ENCODE assay signal across 12 cellular contexts in genomic region chr5:160363661-160364060, GRCh38. TPM values are rescaled to one million over a fixed set of nuclear protein-coding genes. Genes with fewer than 3 reads are reported as not detected.
DNase-seq lines count a peak whose midpoint lies in the region; ATAC-seq and TF ChIP-seq lines count a peak whose summit lies in the region.
"Had no signal": no experiment of that assay in that cellular context is flagged by ENCODE, and none has a peak within 500 bp of the region (broad histone marks: within the 10 kb centered on the region; RNA-seq: fewer than 3 reads in every experiment).

No MANE protein-coding gene starts in this region.

- H3K27ac ChIP-seq in SK-N-MC (peak overlapping the region; percentile 91), fibroblast of lung (ENCODE audit: insufficient read depth, low read length) (no peak overlapping the region), neuronal stem cell (replicated peaks; ENCODE audit: low read length) (no peak overlapping the region), transverse colon (peak overlapping the region; percentile 7 to 57 (median 48)), psoas muscle (no peak overlapping the region)

- H2AK5ac ChIP-seq in neuronal stem cell (ENCODE audit: low read depth, low read length): no peak overlapping the region

- no peak overlapping the region for H2BK15ac ChIP-seq in neuronal stem cell (ENCODE audit: low read length)

- DNase-seq in SK-N-MC (ENCODE audit: low read depth, low spot score) (no peak), fibroblast of lung (ENCODE audit: low read depth in 2 of 2) (no peak), neuronal stem cell (ENCODE audit: low spot score) (peak; percentile 14), transverse colon (no peak), globus pallidus (ENCODE audit: low spot score) (no peak), psoas muscle (no peak)
- DNase-seq: activated CD4-positive, alpha-beta T cell treated with anti-CD3 and anti-CD28 coated beads, Interleukin-2, amount 50 U/mL, for 48 hours; adrenal gland; NCI-H1930; SIG-M5 had no signal

- no peak overlapping the region for H2BK120ac ChIP-seq in neuronal stem cell (ENCODE audit: low read depth, low read length)

- H2AFZ ChIP-seq in fibroblast of lung (ENCODE audit: low read length) (peak overlapping the region; percentile 2), neuronal stem cell (ENCODE audit: low read length) (peak overlapping the region; percentile 66)

- H3K36me3 ChIP-seq in SK-N-MC (ENCODE audit: insufficient read depth, low read length): no peaks in the 10 kb centered on the region
- H3K36me3 ChIP-seq in fibroblast of lung (ENCODE audit: control insufficient read depth, insufficient read depth, low read length): no peaks in the 10 kb centered on the region
- no peaks in the 10 kb centered on the region for H3K36me3 ChIP-seq in neuronal stem cell (replicated peaks in 1 of 2; ENCODE audit: control insufficient read depth in 2 of 2, insufficient read depth in 2 of 2, low read length in 2 of 2)
- no peaks in the 10 kb centered on the region for H3K36me3 ChIP-seq in transverse colon
- H3K36me3 ChIP-seq in psoas muscle (ENCODE audit: insufficient read depth in 1 of 2, low read depth in 1 of 2): no peaks in the 10 kb centered on the region
- H3K36me3 ChIP-seq: adrenal gland had no signal

- no peaks in the 10 kb centered on the region for H3K9me3 ChIP-seq in SK-N-MC (ENCODE audit: low read depth, low read length)
- H3K9me3 ChIP-seq in fibroblast of lung (ENCODE audit: control insufficient read depth, insufficient read depth, low read depth, low read length): no peaks in the 10 kb centered on the region
- no peaks in the 10 kb centered on the region for H3K9me3 ChIP-seq in neuronal stem cell (replicated peaks in 1 of 2; ENCODE audit: control insufficient read depth in 2 of 2, insufficient read depth in 1 of 2, low read depth in 1 of 2, low read length in 2 of 2)
- H3K9me3 ChIP-seq in transverse colon: no peaks in the 10 kb centered on the region
- H3K9me3 ChIP-seq in psoas muscle: no peaks in the 10 kb centered on the region
- H3K9me3 ChIP-seq: adrenal gland had no signal

- H3K4me1 ChIP-seq in fibroblast of lung (ENCODE audit: control insufficient read depth, extremely low read depth, insufficient read depth, low read length) (no peaks in the 10 kb centered on the region), neuronal stem cell (ENCODE audit: control insufficient read depth in 2 of 2, insufficient read depth in 1 of 2, low read depth in 1 of 2, low read length in 2 of 2) (peaks cover 7 to 11% of the 10 kb centered on the region in 2 donors), transverse colon (peaks cover 5 to 32% (median 12%) of the 10 kb centered on the region in 4 donors), psoas muscle (no peaks in the 10 kb centered on the region)

- H4K8ac ChIP-seq in neuronal stem cell (ENCODE audit: low read depth, low read length): no peak overlapping the region

- no peak for TF ChIP-seq EP300 in transverse colon (IDR thresholded peaks at IDR 0.05; ENCODE audit: low read depth)

- peak overlapping the region; percentile 76 for H3K9ac ChIP-seq in SK-N-MC (ENCODE audit: insufficient read length)
- no peak overlapping the region for H3K9ac ChIP-seq in fibroblast of lung (ENCODE audit: insufficient read depth, low read length)
- no peak overlapping the region for H3K9ac ChIP-seq in neuronal stem cell (ENCODE audit: low read depth, low read length, poor library complexity)

- H3K18ac ChIP-seq in neuronal stem cell (ENCODE audit: low read length): peak overlapping the region; percentile 73

- intact Hi-C loops in transverse colon (cut with DNase I; ENCODE audit: low total_unique reads) (no loop called here), psoas muscle (cut with DNase I) (no loop called here)

- TF ChIP-seq CTCF in fibroblast of lung (conservative IDR thresholded peaks at IDR 0.05 in 1 of 2, IDR thresholded peaks at IDR 0.05 in 1 of 2; ENCODE audit: low read depth in 1 of 2, low read length in 2 of 2) (no peak), transverse colon (IDR thresholded peaks at IDR 0.05) (no peak), psoas muscle (IDR thresholded peaks at IDR 0.05) (no peak)

- H3K27me3 ChIP-seq in fibroblast of lung (ENCODE audit: control insufficient read depth, insufficient read depth, low read length) (no peaks in the 10 kb centered on the region), neuronal stem cell (ENCODE audit: control insufficient read depth in 3 of 3, insufficient read depth in 3 of 3, low read depth in 1 of 3, low read length in 3 of 3) (peaks cover 0 to 2% (median 0%) of the 10 kb centered on the region in 3 experiments), transverse colon (no peaks in the 10 kb centered on the region), psoas muscle (ENCODE audit: insufficient read depth in 3 of 3, low read length in 2 of 3) (peaks cover 0 to 13% (median 0%) of the 10 kb centered on the region in 3 donors)
- H3K27me3 ChIP-seq: adrenal gland had no signal

- H3K4ac ChIP-seq in neuronal stem cell (ENCODE audit: low read length): no peak overlapping the region

- no peaks in the 10 kb centered on the region for H3K79me1 ChIP-seq in neuronal stem cell (ENCODE audit: low read depth, low read length)

- in situ Hi-C loops in transverse colon (cut with MboI; ENCODE audit: low pct_ligation_motif_present in 1 of 4, low pct_unique_long_range_greater_than_20kb in 1 of 4, low sequenced_read_pairs in 3 of 4): no loop called here

- H3K4me2 ChIP-seq in fibroblast of lung (ENCODE audit: extremely low read depth, insufficient read depth, low read length) (no peak overlapping the region), neuronal stem cell (ENCODE audit: insufficient read depth, low read length, poor library complexity, severe bottlenecking) (no peak overlapping the region)

- H3K23ac ChIP-seq in neuronal stem cell (ENCODE audit: low read depth, low read length, poor library complexity): no peak overlapping the region

- no CpG with 5 or more reads among the region's 9 CpGs for WGBS in neuronal stem cell (ENCODE audit: extremely low coverage in 2 of 2, insufficient read length in 2 of 2, insufficient replicate concordance in 1 of 2), 2 donors
- WGBS in transverse colon (ENCODE audit: low coverage in 1 of 2), 2 donors: 73 to 80% methylated on average over 4 to 9 of the region's 9 CpGs
- 48 to 57% (median 49%) methylated on average over 9 of the region's 9 CpGs for WGBS in psoas muscle, 3 donors

- no peaks in the 10 kb centered on the region for H4K20me1 ChIP-seq in fibroblast of lung (ENCODE audit: control insufficient read depth, extremely low read depth, insufficient read depth, low read length)

- H3K14ac ChIP-seq in neuronal stem cell (ENCODE audit: low read length): no peak overlapping the region

- H3K79me2 ChIP-seq in fibroblast of lung (ENCODE audit: control insufficient read depth, insufficient read depth, low read length): no peaks in the 10 kb centered on the region

- no peak overlapping the region for H2BK12ac ChIP-seq in neuronal stem cell (ENCODE audit: low read length)

- ATAC-seq in GM18511 (IDR thresholded peaks at IDR 0.05; ENCODE audit: unreplicated experiment) (no peak), psoas muscle (no peak)

- H3K4me3 ChIP-seq in SK-N-MC: peak overlapping the region; percentile 64
- no peak overlapping the region for H3K4me3 ChIP-seq in fibroblast of lung (replicated peaks in 1 of 4; ENCODE audit: control extremely low read depth in 1 of 4, insufficient read depth in 1 of 4, low read depth in 3 of 4, low read length in 4 of 4)
- no peak overlapping the region for H3K4me3 ChIP-seq in neuronal stem cell (ENCODE audit: low read length in 2 of 2)
- no peak overlapping the region for H3K4me3 ChIP-seq in transverse colon
- no peak overlapping the region for H3K4me3 ChIP-seq in psoas muscle
- H3K4me3 ChIP-seq: adrenal gland had no signal

- no peak for TF ChIP-seq POLR2A in transverse colon (IDR thresholded peaks at IDR 0.05)

- no peak overlapping the region for H4K91ac ChIP-seq in neuronal stem cell (ENCODE audit: low read depth, low read length, poor library complexity)

- H2BK5ac ChIP-seq in neuronal stem cell (ENCODE audit: low read length): no peak overlapping the region

RNA-seq across cellular contexts. Expression of gene C1QTNF2, which starts 6.8 kb away (rescaled TPM):
- total RNA-seq in fibroblast of lung (0.77 and 2.3 TPM in 2 replicates), transverse colon (1 to 10 TPM in 1 of 4 donors, under 1 TPM in 2, not detected in 1; 0.41 to 2.2 (median 0.79) TPM), psoas muscle (1 to 10 TPM in 1 of 4 donors, under 1 TPM in 3; 0.08 to 1.8 (median 0.24) TPM)
- polyA plus RNA-seq in fibroblast of lung (2.3 and 4.5 TPM in 2 replicates), psoas muscle (under 1 TPM; 0.35 to 0.40 (median 0.35) TPM)
- 2.7 and 6.0 TPM in 2 replicates for polyA plus RNA-seq in fibroblast of lung (2012)
- polyA minus RNA-seq in fibroblast of lung (ENCODE audit: low replicate concordance): 2.8 and 5.6 TPM in 2 replicates
- polyA plus RNA-seq in neuronal stem cell (2013, experiment 1 of 2): 0.36 TPM
- 0.37 TPM for polyA plus RNA-seq in neuronal stem cell (2013, experiment 2 of 2)
- polyA plus RNA-seq: CD14-positive monocyte had no signal

RNA-seq across cellular contexts. Expression of gene FAM200C, which starts 36.2 kb away (rescaled TPM):
- total RNA-seq in fibroblast of lung (4.9 and 5.3 TPM in 2 replicates), transverse colon (1 to 10 TPM in 3 of 4 donors, under 1 TPM in 1; 0.37 to 7.8 (median 2.5) TPM), psoas muscle (1 to 10 TPM in 3 of 4 donors, under 1 TPM in 1; 0.54 to 3.3 (median 1.2) TPM)
- polyA plus RNA-seq in fibroblast of lung (1.8 and 4.0 TPM in 2 replicates), psoas muscle (1 to 10 TPM; 1.3 to 8.5 (median 1.4) TPM)
- polyA plus RNA-seq in fibroblast of lung (2012): 1.3 and 2.0 TPM in 2 replicates
- polyA minus RNA-seq in fibroblast of lung (ENCODE audit: low replicate concordance): not detected in 2 replicates
- 8.7 TPM for polyA plus RNA-seq in neuronal stem cell (2013, experiment 1 of 2)
- 9.0 TPM for polyA plus RNA-seq in neuronal stem cell (2013, experiment 2 of 2)

RNA-seq across cellular contexts. Expression of gene CCNJL, which starts 51.3 kb away (rescaled TPM):
- 0.26 TPM in 1 of 2 replicates, not detected in the other for total RNA-seq in fibroblast of lung
- 0.68 and 0.73 TPM in 2 replicates for polyA plus RNA-seq in fibroblast of lung
- polyA plus RNA-seq in fibroblast of lung (2012): 0.63 and 1.2 TPM in 2 replicates
- polyA minus RNA-seq in fibroblast of lung (ENCODE audit: low replicate concordance): 0.33 and 4.7 TPM in 2 replicates
- polyA plus RNA-seq in neuronal stem cell (2013, experiment 1 of 2): 21.2 TPM
- 20.8 TPM for polyA plus RNA-seq in neuronal stem cell (2013, experiment 2 of 2)
- 10 to 100 TPM; 23.9 to 37.6 (median 28.3) TPM for total RNA-seq in transverse colon
- total RNA-seq in psoas muscle: 1 to 10 TPM in 1 of 4 donors, under 1 TPM in 3; 0.20 to 1.3 (median 0.63) TPM
- polyA plus RNA-seq in psoas muscle: under 1 TPM in 2 of 3 donors, not detected in 1; 0.04 to 0.09 TPM
- polyA plus RNA-seq: CD14-positive monocyte had no signal

RNA-seq across cellular contexts. Expression of gene SLU7, which starts 55.2 kb away (rescaled TPM):
- total RNA-seq in fibroblast of lung: 74.5 and 79.4 TPM in 2 replicates
- 35.6 and 47.1 TPM in 2 replicates for polyA plus RNA-seq in fibroblast of lung
- 43.0 and 51.9 TPM in 2 replicates for polyA plus RNA-seq in fibroblast of lung (2012)
- polyA minus RNA-seq in fibroblast of lung (ENCODE audit: low replicate concordance): 2.3 and 16.7 TPM in 2 replicates
- polyA plus RNA-seq in neuronal stem cell (2013, experiment 1 of 2): 34.7 TPM
- 36.7 TPM for polyA plus RNA-seq in neuronal stem cell (2013, experiment 2 of 2)
- total RNA-seq in transverse colon: 10 to 100 TPM; 10.5 to 69.2 (median 52.5) TPM
- total RNA-seq in psoas muscle: 10 to 100 TPM; 40.1 to 71.4 (median 60.3) TPM
- 10 to 100 TPM; 18.3 to 76.0 (median 30.2) TPM for polyA plus RNA-seq in psoas muscle

RNA-seq across cellular contexts. Expression of gene PTTG1, which starts 58.0 kb away (rescaled TPM):
- 17.5 and 77.5 TPM in 2 replicates for total RNA-seq in fibroblast of lung
- polyA plus RNA-seq in fibroblast of lung: 108 and 363 TPM in 2 replicates
- polyA plus RNA-seq in fibroblast of lung (2012): 41.7 and 143 TPM in 2 replicates
- polyA minus RNA-seq in fibroblast of lung (ENCODE audit: low replicate concordance): 12.6 and 40.9 TPM in 2 replicates
- 707 TPM for polyA plus RNA-seq in neuronal stem cell (2013, experiment 1 of 2)
- 711 TPM for polyA plus RNA-seq in neuronal stem cell (2013, experiment 2 of 2)
- 10 to 100 TPM in 3 of 4 donors, 1 to 10 TPM in 1; 6.4 to 41.1 (median 15.2) TPM for total RNA-seq in transverse colon
- total RNA-seq in psoas muscle: 1 to 10 TPM; 1.9 to 3.0 (median 2.4) TPM
- polyA plus RNA-seq in psoas muscle: 10 to 100 TPM in 2 of 3 donors, 1 to 10 TPM in 1; 9.9 to 26.7 (median 10.7) TPM

Comparison
In these comparisons a context has a peak if more than half of its experiments do, and no peak if none do; other contexts are left out.
1. H3K27ac ChIP-seq: peak in SK-N-MC (single experiment) and transverse colon (4 of 4); none in fibroblast of lung (single experiment), neuronal stem cell (single experiment) and psoas muscle (single experiment).
2. RNA of gene CCNJL, which starts 51.3 kb away (total RNA-seq): 23.9 to 37.6 TPM in transverse colon; 0.20 to 1.3 TPM in psoas muscle and 0.26 TPM in fibroblast of lung; every median in the first group is over 10 times any median in the second.